ENCODE assay signal across 17 cellular contexts in genomic region chr1:18365099-18365705, GRCh38.
A peak's percentile ranks its signal among the peaks of the same experiment; 100 is the strongest.
DNase-seq lines count a peak whose midpoint lies in the region; ATAC-seq and TF ChIP-seq lines count a peak whose summit lies in the region.
"Had no signal": no experiment of that assay in that cellular context is flagged by ENCODE, and none has a peak within 500 bp of the region (broad histone marks: within the 10 kb centered on the region; RNA-seq: fewer than 3 reads in every experiment).

No MANE protein-coding gene starts in this region.

- H4K8ac ChIP-seq in H9 (replicated peaks; ENCODE audit: insufficient read length, low read depth, low read length): no peak overlapping the region

- H3K27ac Mint-ChIP-seq in H9 (no peak overlapping the region), endodermal cell (no peak overlapping the region), progenitor cell of endocrine pancreas (no peak overlapping the region)
- no peak overlapping the region for H3K27ac Mint-ChIP-seq in stimulated activated memory B cell treated with anti-CD40 and anti-IgM and Interleukin-4, amounts not matched to agents 10 μg/mL and 1 μg/mL and 100 μg/mL, for 72 hours
- H3K27ac Mint-ChIP-seq: CD8-positive, alpha-beta memory T cell had no signal

- no peak overlapping the region for H2BK15ac ChIP-seq in H9 (ENCODE audit: low read depth, low read length)

- H4K20me1 ChIP-seq in H9 (ENCODE audit: control insufficient read depth, insufficient read depth, insufficient read length): no peaks in the 10 kb centered on the region

- no peaks in the 10 kb centered on the region for H3K79me2 ChIP-seq in H9 (ENCODE audit: insufficient read depth, low read length)

- WGBS in H9 (ENCODE audit: extremely low coverage, insufficient read length, low lambda C conversion rate): no CpG with 5 or more reads among the region's 31 CpGs
- 91 to 94% methylated on average over 18 to 31 of the region's 31 CpGs for WGBS in endodermal cell (ENCODE audit: insufficient coverage in 1 of 2, insufficient read length in 1 of 2), 2 experiments

- H2BK120ac ChIP-seq in H9 (ENCODE audit: low read depth, low read length, poor library complexity, severe bottlenecking): no peak overlapping the region

- H2BK12ac ChIP-seq in H9 (ENCODE audit: insufficient read length, low read depth, low read length): no peak overlapping the region

- peaks cover 3 to 4% of the 10 kb centered on the region in 2 experiments; a peak in 4 of 5 replicates for H3K9me3 Mint-ChIP-seq in H9
- peaks cover 9% of the 10 kb centered on the region for H3K9me3 Mint-ChIP-seq in endodermal cell
- H3K9me3 Mint-ChIP-seq in progenitor cell of endocrine pancreas (ENCODE audit: low read depth): peaks cover 7% of the 10 kb centered on the region
- peaks cover 3% of the 10 kb centered on the region for H3K9me3 Mint-ChIP-seq in stimulated activated memory B cell treated with anti-CD40 and anti-IgM and Interleukin-4, amounts not matched to agents 10 μg/mL and 1 μg/mL and 100 μg/mL, for 72 hours

- H4K91ac ChIP-seq in H9 (ENCODE audit: insufficient read length, low read depth, low read length): no peak overlapping the region

- H3K4me2 ChIP-seq in H9 (ENCODE audit: insufficient read depth, insufficient read length, low read length): no peak overlapping the region

- H3K9ac ChIP-seq in H9 (ENCODE audit: extremely low read depth, insufficient read length, low read length) (no peak overlapping the region), endodermal cell (ENCODE audit: extremely low read depth, low read length, poor library complexity, severe bottlenecking) (no peak overlapping the region)

- in situ Hi-C loops in GM13977 (cut with MboI; ENCODE audit: low pct_unique_long_range_greater_than_20kb, low sequenced_read_pairs, unreplicated experiment): no loop called here

- H3K56ac ChIP-seq in H9 (ENCODE audit: insufficient read length, low read depth, low read length): no peak overlapping the region

- H3K14ac ChIP-seq in H9 (ENCODE audit: insufficient read depth, low read length): no peak overlapping the region; the same call in 1 of the 2 replicates

- H3K27me3 Mint-ChIP-seq in H9 (ENCODE audit: low read depth) (peaks cover 14% of the 10 kb centered on the region), endodermal cell (ENCODE audit: insufficient read depth) (peaks cover 3% of the 10 kb centered on the region), progenitor cell of endocrine pancreas (peaks cover 24% of the 10 kb centered on the region)
- H3K27me3 Mint-ChIP-seq in stimulated activated memory B cell treated with anti-CD40 and anti-IgM and Interleukin-4, amounts not matched to agents 10 μg/mL and 1 μg/mL and 100 μg/mL, for 72 hours: peaks cover 44% of the 10 kb centered on the region

- ATAC-seq in stimulated activated memory B cell treated with anti-CD40 and anti-IgM and Interleukin-4, amounts not matched to agents 10 μg/mL and 1 μg/mL and 100 μg/mL, for 72 hours: no peak
- ATAC-seq in GM21529 (IDR thresholded peaks at IDR 0.05; ENCODE audit: unreplicated experiment): no peak
- ATAC-seq: GM12878, HepG2 had no signal

- no peak overlapping the region for H2BK5ac ChIP-seq in H9 (ENCODE audit: insufficient read length, low read length)

- no peaks in the 10 kb centered on the region for H3K79me1 ChIP-seq in H9 (ENCODE audit: insufficient read depth, low read depth, low read length, poor library complexity, severe bottlenecking)

- peak overlapping the region; percentile 75 for H3K27ac ChIP-seq in C4-2B
- H3K27ac ChIP-seq in H9 (ENCODE audit: insufficient read length, low read depth, low read length): no peak overlapping the region
- H3K27ac ChIP-seq in endodermal cell (ENCODE audit: low read depth, low read length): no peak overlapping the region
- H3K27ac ChIP-seq: 22Rv1 had no signal

- H3K4me1 Mint-ChIP-seq in H9 (peaks cover 12 to 15% of the 10 kb centered on the region in 2 experiments), endodermal cell (no peaks in the 10 kb centered on the region), progenitor cell of endocrine pancreas (ENCODE audit: low read depth) (no peaks in the 10 kb centered on the region)
- H3K4me1 Mint-ChIP-seq in stimulated activated memory B cell treated with anti-CD40 and anti-IgM and Interleukin-4, amounts not matched to agents 10 μg/mL and 1 μg/mL and 100 μg/mL, for 72 hours: no peaks in the 10 kb centered on the region
- H3K4me1 Mint-ChIP-seq: CD8-positive, alpha-beta memory T cell had no signal

- H3K4me3 ChIP-seq in endodermal cell (ENCODE audit: low read length): no peak overlapping the region
- H3K4me3 ChIP-seq: GM12878, HAP-1 had no signal

- H3K36me3 Mint-ChIP-seq in H9 (ENCODE audit: insufficient read depth in 1 of 3, low read depth in 3 of 3): peaks cover 2 to 17% (median 14%) of the 10 kb centered on the region in 3 experiments; a peak in 6 of 7 replicates
- peaks cover 14% of the 10 kb centered on the region for H3K36me3 Mint-ChIP-seq in endodermal cell (ENCODE audit: low read depth)
- no peaks in the 10 kb centered on the region for H3K36me3 Mint-ChIP-seq in progenitor cell of endocrine pancreas (ENCODE audit: insufficient read depth)
- no peaks in the 10 kb centered on the region for H3K36me3 Mint-ChIP-seq in stimulated activated memory B cell treated with anti-CD40 and anti-IgM and Interleukin-4, amounts not matched to agents 10 μg/mL and 1 μg/mL and 100 μg/mL, for 72 hours
- H3K36me3 Mint-ChIP-seq: CD8-positive, alpha-beta memory T cell had no signal

- no peaks in the 10 kb centered on the region for H3K36me3 ChIP-seq in endodermal cell (ENCODE audit: control insufficient read depth, insufficient read depth, low read length)
- H3K36me3 ChIP-seq: HAP-1 had no signal

- TF ChIP-seq CTCF in C4-2B (conservative IDR thresholded peaks at IDR 0.05): no peak
- TF ChIP-seq CTCF in H9 (conservative IDR thresholded peaks at IDR 0.05): peak; percentile 55
- TF ChIP-seq CTCF in endodermal cell (conservative IDR thresholded peaks at IDR 0.05): peak; percentile 73
- TF ChIP-seq CTCF in progenitor cell of endocrine pancreas (IDR thresholded peaks at IDR 0.05; ENCODE audit: unreplicated experiment): peak; percentile 9
- no peak for TF ChIP-seq CTCF in GM13977 (IDR thresholded peaks at IDR 0.05; ENCODE audit: extremely low read depth, insufficient read depth, missing control alignments)

- no peak overlapping the region for H2BK20ac ChIP-seq in H9 (ENCODE audit: low read depth, low read length, poor library complexity, severe bottlenecking)

- H3K4ac ChIP-seq in H9 (ENCODE audit: low read depth, low read length): no peak overlapping the region

- H3K4me1 ChIP-seq in H9 (ENCODE audit: insufficient read depth, low read length) (no peaks in the 10 kb centered on the region; the same call in 1 of the 2 replicates), endodermal cell (ENCODE audit: control insufficient read depth, insufficient read depth, low read length) (no peaks in the 10 kb centered on the region)
- H3K4me1 ChIP-seq: Caco-2, HAP-1 had no signal

- DNase-seq in H9 (no peak), endodermal cell (peak; percentile 68), progenitor cell of endocrine pancreas (ENCODE audit: low spot score, unreplicated experiment) (no peak), GM13977 (ENCODE audit: low spot score) (no peak)
- DNase-seq: Caco-2; CD8-positive, alpha-beta memory T cell; DMS53; GF-D8; Kasumi-1; KBM-7 had no signal

- no peak overlapping the region for H2AK5ac ChIP-seq in H9 (ENCODE audit: insufficient read length, low read length)

- H3K23ac ChIP-seq in H9 (ENCODE audit: insufficient read length, low read depth, low read length): no peak overlapping the region

- H2AFZ ChIP-seq in H9 (ENCODE audit: low read length): no peak overlapping the region

- H3K4me3 Mint-ChIP-seq in H9: no peak overlapping the region
- no peak overlapping the region for H3K4me3 Mint-ChIP-seq in endodermal cell
- no peak overlapping the region for H3K4me3 Mint-ChIP-seq in progenitor cell of endocrine pancreas (ENCODE audit: low read depth)
- no peak overlapping the region for H3K4me3 Mint-ChIP-seq in stimulated activated memory B cell treated with anti-CD40 and anti-IgM and Interleukin-4, amounts not matched to agents 10 μg/mL and 1 μg/mL and 100 μg/mL, for 72 hours
- H3K4me3 Mint-ChIP-seq: CD8-positive, alpha-beta memory T cell had no signal

- H3K9me3 ChIP-seq in H9 (ENCODE audit: control insufficient read depth, low read depth, low read length) (no peaks in the 10 kb centered on the region), endodermal cell (ENCODE audit: control insufficient read depth, low read length) (peaks cover 9% of the 10 kb centered on the region)
- H3K9me3 ChIP-seq: Caco-2, HAP-1 had no signal

- H3K27me3 ChIP-seq in H9 (ENCODE audit: insufficient read depth, low read length) (no peaks in the 10 kb centered on the region), endodermal cell (ENCODE audit: control insufficient read depth, insufficient read depth, low read length, poor library complexity, severe bottlenecking) (no peaks in the 10 kb centered on the region)

- no peak overlapping the region for H3K18ac ChIP-seq in H9 (ENCODE audit: insufficient read length, low read depth, low read length)

- no peak overlapping the region for H3T11ph ChIP-seq in H9 (ENCODE audit: low read length)

- H3K23me2 ChIP-seq in H9 (ENCODE audit: insufficient read length, low read depth, low read length, poor library complexity, severe bottlenecking): no peaks in the 10 kb centered on the region

- no peak overlapping the region for H4K5ac ChIP-seq in H9 (ENCODE audit: insufficient read length, low read depth, low read length)

Comparison
In these comparisons a context has a peak if more than half of its experiments do, and no peak if none do; other contexts are left out.
1. CTCF ChIP-seq: peak in H9 (single experiment), endodermal cell (single experiment) and progenitor cell of endocrine pancreas (single experiment); none in C4-2B (single experiment) and GM13977 (single experiment).